20 cellular contexts compared by ENCODE assay signal in genomic region chr12:91964501-91964900, GRCh38.
A peak's percentile ranks its signal among the peaks of the same experiment; 100 is the strongest.
DNase-seq lines count a peak whose midpoint lies in the region; FAIRE-seq and TF ChIP-seq lines count a peak whose summit lies in the region.
"Had no signal": no experiment of that assay in that cellular context is flagged by ENCODE, and none has a peak within 500 bp of the region (broad histone marks: within the 10 kb centered on the region; RNA-seq: fewer than 3 reads in every experiment).

No MANE protein-coding gene starts in this region.

- H3K27me3 ChIP-seq in astrocyte (ENCODE audit: insufficient read depth, low read length) (no peaks in the 10 kb centered on the region), kidney epithelial cell (ENCODE audit: control insufficient read depth, insufficient read depth, low read length) (no peaks in the 10 kb centered on the region)

- H3K9ac ChIP-seq in astrocyte (ENCODE audit: low read length) = no peak overlapping the region

- no peaks in the 10 kb centered on the region for H3K9me3 ChIP-seq in astrocyte (ENCODE audit: insufficient read depth, low read depth, low read length)
- H3K9me3 ChIP-seq: Caco-2 had no signal

- intact Hi-C loops in Calu3 (cut with micrococcal nuclease; ENCODE audit: unreplicated experiment) = no loop called here

- no peak overlapping the region for H3K4me3 ChIP-seq in astrocyte (ENCODE audit: insufficient read depth, low read depth, low read length)
- H3K4me3 ChIP-seq in kidney epithelial cell (ENCODE audit: low read depth, low read length) = no peak overlapping the region
- H3K4me3 ChIP-seq: GM23338, K562 had no signal

- TF ChIP-seq CTCF in astrocyte (IDR thresholded peaks at IDR 0.05; ENCODE audit: insufficient read depth, low read depth, low read length) = no peak
- TF ChIP-seq CTCF in kidney epithelial cell (IDR thresholded peaks at IDR 0.05; ENCODE audit: insufficient read depth, low read length, poor library complexity, severe bottlenecking) = no peak
- no peak for TF ChIP-seq CTCF in Calu3 (IDR thresholded peaks at IDR 0.05; ENCODE audit: unreplicated experiment)
- TF ChIP-seq CTCF in glutamatergic neuron (IDR thresholded peaks at IDR 0.05; ENCODE audit: partially characterized antibody, unreplicated experiment) = no peak

- H3K4me1 Mint-ChIP-seq in astrocyte (ENCODE audit: low read depth, unreplicated experiment) (peaks cover 10% of the 10 kb centered on the region), Calu3 (ENCODE audit: low read depth, unreplicated experiment) (no peaks in the 10 kb centered on the region), glutamatergic neuron (ENCODE audit: low read depth, unreplicated experiment) (no peaks in the 10 kb centered on the region)
- H3K4me1 Mint-ChIP-seq: GM23338 had no signal

- H3K4me2 ChIP-seq in astrocyte (ENCODE audit: low read length) = no peak overlapping the region
- H3K4me2 ChIP-seq: GM23338 had no signal

- H4K20me1 ChIP-seq in astrocyte (ENCODE audit: insufficient read depth, low read length) = no peaks in the 10 kb centered on the region

- no TSS peak for BruUV-seq in Calu3 (replicated peaks; lab: Mats Ljungman, UMichigan)

- H3K79me2 ChIP-seq in astrocyte (ENCODE audit: insufficient read depth, low read length) = no peaks in the 10 kb centered on the region

- H3K4me1 ChIP-seq in astrocyte (ENCODE audit: insufficient read depth, low read length) = no peaks in the 10 kb centered on the region
- H3K4me1 ChIP-seq: Caco-2 had no signal

- H3K9me3 Mint-ChIP-seq in astrocyte (ENCODE audit: unreplicated experiment) (peaks cover 1% of the 10 kb centered on the region), Calu3 (ENCODE audit: low read depth, unreplicated experiment) (no peaks in the 10 kb centered on the region), glutamatergic neuron (ENCODE audit: unreplicated experiment) (no peaks in the 10 kb centered on the region)

- H3K4me3 Mint-ChIP-seq in astrocyte (ENCODE audit: unreplicated experiment) (no peak overlapping the region), Calu3 (ENCODE audit: low read depth, unreplicated experiment) (no peak overlapping the region), glutamatergic neuron (ENCODE audit: unreplicated experiment) (no peak overlapping the region)
- H3K4me3 Mint-ChIP-seq: CD4-positive, alpha-beta T cell; GM23338 had no signal

- H3K27me3 Mint-ChIP-seq in astrocyte (ENCODE audit: low read depth, unreplicated experiment) (no peaks in the 10 kb centered on the region), Calu3 (ENCODE audit: unreplicated experiment) (no peaks in the 10 kb centered on the region), glutamatergic neuron (ENCODE audit: unreplicated experiment) (no peaks in the 10 kb centered on the region)
- H3K27me3 Mint-ChIP-seq: CD4-positive, alpha-beta T cell had no signal

- H3K27ac ChIP-seq in astrocyte (ENCODE audit: low read depth, low read length) = no peak overlapping the region
- H3K27ac ChIP-seq: C4-2B, HL-60 had no signal

- CTCF ChIA-PET in Calu3 (lab: Charles Lee) = no interaction called here

- peak; percentile 39 for FAIRE-seq in astrocyte (lab: Jason Lieb, UNC)
- FAIRE-seq: G401.6, GM12891, H54, K562 had no signal

- DNase-seq in EH (ENCODE audit: low read depth) = peak; percentile 24
- peak; percentile 34 for DNase-seq in astrocyte (ENCODE audit: low read depth)
- DNase-seq in kidney epithelial cell (ENCODE audit: low read depth) = peak; percentile 21
- DNase-seq in renal cortical epithelial cell (ENCODE audit: low read depth) = peak; percentile 38
- no peak for DNase-seq in OCI-M1 (lab: John Stamatoyannopoulos, UW)
- no peak for DNase-seq in Calu3
- no peak for DNase-seq in glutamatergic neuron
- DNase-seq: AML-193; Caco-2; CD4-positive, alpha-beta T cell; DMS153; DND-41; HCEC 1CT had no signal

- H3K36me3 ChIP-seq in astrocyte (ENCODE audit: insufficient read depth, low read length) (no peaks in the 10 kb centered on the region), kidney epithelial cell (ENCODE audit: control insufficient read depth, insufficient read depth, low read length) (no peaks in the 10 kb centered on the region)

- H3K27ac Mint-ChIP-seq in astrocyte (ENCODE audit: unreplicated experiment) (no peak overlapping the region), Calu3 (ENCODE audit: unreplicated experiment) (no peak overlapping the region), glutamatergic neuron (ENCODE audit: unreplicated experiment) (no peak overlapping the region)
- H3K27ac Mint-ChIP-seq: CD4-positive, alpha-beta T cell; GM23338 had no signal

- H2AFZ ChIP-seq in astrocyte (ENCODE audit: low read depth, low read length) = no peak overlapping the region
- H2AFZ ChIP-seq: GM23338 had no signal

- H3K36me3 Mint-ChIP-seq in astrocyte (ENCODE audit: low read depth, unreplicated experiment) = no peaks in the 10 kb centered on the region
- no peaks in the 10 kb centered on the region for H3K36me3 Mint-ChIP-seq in Calu3 (ENCODE audit: insufficient read depth, unreplicated experiment)
- H3K36me3 Mint-ChIP-seq in glutamatergic neuron (ENCODE audit: unreplicated experiment) = no peaks in the 10 kb centered on the region

Comparison
In these comparisons a context has a peak if more than half of its experiments do, and no peak if none do; other contexts are left out.
1. DNase-seq: peak in EH (single experiment), astrocyte (single experiment), kidney epithelial cell (single experiment) and renal cortical epithelial cell (single experiment); none in OCI-M1 (single experiment), Calu3 (single experiment) and glutamatergic neuron (single experiment).